18 cellular contexts compared by ENCODE assay signal in genomic region chr9:35501941-35502340, GRCh38.
"Had no signal": no experiment of that assay in that cellular context is flagged by ENCODE, and none has a peak within 500 bp of the region (broad histone marks: within the 10 kb centered on the region; RNA-seq: fewer than 3 reads in every experiment).

No MANE protein-coding gene starts in this region.

- H3K27me3 ChIP-seq: esophagus squamous epithelium, right lobe of liver had no signal

- H3K36me3 ChIP-seq: esophagus squamous epithelium, right lobe of liver, thoracic aorta had no signal

- H3K4me3 ChIP-seq: coronary artery, esophagus squamous epithelium, right lobe of liver, smooth muscle cell, thoracic aorta had no signal

- H3K9me3 ChIP-seq: esophagus squamous epithelium, right lobe of liver, SK-N-SH, thoracic aorta had no signal

- H3K27ac ChIP-seq: esophagus squamous epithelium, right lobe of liver had no signal

- ATAC-seq: activated T-helper 17 cell treated with anti-CD3 and anti-CD28 coated beads, Interleukin-2, amount 50 U/mL, for 72 hours; right lobe of liver; stimulated activated effector memory CD8-positive, alpha-beta T cell treated with anti-CD3 and anti-CD28 coated beads, Interleukin-12 subunit alpha, Interleukin-12 subunit beta, amount 100 ng/mL, for 72 hours had no signal

- DNase-seq: activated CD4-positive, alpha-beta memory T cell treated with anti-CD3 and anti-CD28 coated beads for 36 hours; activated CD4-positive, alpha-beta T cell treated with anti-CD3 and anti-CD28 coated beads for 4 hours; activated naive CD4-positive, alpha-beta T cell; activated naive CD8-positive, alpha-beta T cell treated with anti-CD3 and anti-CD28 coated beads for 36 hours; activated T-cell treated with anti-CD3 and anti-CD28 coated beads for 4 hours; amygdala; central memory CD4-positive, alpha-beta T cell; esophagus squamous epithelium; mammary epithelial cell; occipital lobe; right lobe of liver; SK-N-SH; stimulated activated CD4-positive, alpha-beta T cell treated with anti-CD3 and anti-CD28 coated beads, Interleukin-4, amount 100 ng/mL, for 24 hours had no signal
